ENCODE assay signal across 8 cellular contexts in the genomic region with DNA sequence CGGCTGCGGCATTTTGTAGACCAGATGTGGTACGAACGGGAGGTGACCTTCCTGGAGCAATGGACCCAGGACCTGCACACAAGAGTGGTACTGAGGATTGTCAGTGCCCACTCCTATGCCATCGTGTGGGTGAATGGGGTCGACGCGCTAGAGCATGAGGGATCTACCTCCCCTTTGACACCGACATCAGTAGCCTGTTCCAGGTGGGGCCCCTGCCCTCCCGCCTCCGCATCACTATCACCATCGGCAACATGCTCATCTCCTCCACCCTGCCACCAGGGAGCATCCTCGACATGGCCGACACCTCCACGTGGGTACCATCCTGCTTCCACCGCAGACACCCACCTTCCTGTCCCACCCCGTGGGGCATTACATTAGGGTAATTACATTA. TPM values are rescaled to one million over a fixed set of nuclear protein-coding genes. Genes with fewer than 3 reads are reported as not detected.
DNase-seq lines count a peak whose midpoint lies in the region; ATAC-seq, FAIRE-seq and TF ChIP-seq lines count a peak whose summit lies in the region.

No MANE protein-coding gene starts in this region.

- peaks cover 31% of the 10 kb centered on the region for H3K4me1 Mint-ChIP-seq in stimulated activated memory B cell treated with anti-CD40 and anti-IgM and Interleukin-4, amounts not matched to agents 10 μg/mL and 1 μg/mL and 100 μg/mL, for 72 hours
- H3K4me1 Mint-ChIP-seq in HFFc6 (ENCODE audit: low read depth), result peaks cover 7% of the 10 kb centered on the region

- peak overlapping the region; percentile 96 for H3K4me3 Mint-ChIP-seq in stimulated activated memory B cell treated with anti-CD40 and anti-IgM and Interleukin-4, amounts not matched to agents 10 μg/mL and 1 μg/mL and 100 μg/mL, for 72 hours
- no peak overlapping the region for H3K4me3 Mint-ChIP-seq in HFFc6

- peaks cover 10% of the 10 kb centered on the region for H3K36me3 Mint-ChIP-seq in stimulated activated memory B cell treated with anti-CD40 and anti-IgM and Interleukin-4, amounts not matched to agents 10 μg/mL and 1 μg/mL and 100 μg/mL, for 72 hours
- H3K36me3 Mint-ChIP-seq in HFFc6 (ENCODE audit: low read depth), result peaks cover 5% of the 10 kb centered on the region

- no peak for TF ChIP-seq CTCF in HFFc6 (IDR thresholded peaks at IDR 0.05)

- no peak for DNase-seq in GM12891 (ENCODE audit: insufficient read length, low spot score)
- DNase-seq in HuH-7 (ENCODE audit: low spot score), result peak; percentile 10
- peak; percentile 6 for DNase-seq in activated T-helper 9 cell treated with anti-CD3 and anti-CD28 coated beads, Interleukin-2, amount 50 U/mL, for 16 hours (ENCODE audit: low read depth)
- DNase-seq in iPS-NIHi7 (ENCODE audit: extremely low spot score), result peak; percentile 34
- no peak for DNase-seq in T1000 (lab: John Stamatoyannopoulos, UW)
- DNase-seq in HFFc6, result no peak
- DNase-seq in superior temporal gyrus (ENCODE audit: extremely low spot score), result no peak

- no peaks in the 10 kb centered on the region for H3K9me3 Mint-ChIP-seq in stimulated activated memory B cell treated with anti-CD40 and anti-IgM and Interleukin-4, amounts not matched to agents 10 μg/mL and 1 μg/mL and 100 μg/mL, for 72 hours
- H3K9me3 Mint-ChIP-seq in HFFc6, result no peaks in the 10 kb centered on the region

- FAIRE-seq in GM12891 (lab: Jason Lieb, UNC), result no peak

- H3K27me3 Mint-ChIP-seq in stimulated activated memory B cell treated with anti-CD40 and anti-IgM and Interleukin-4, amounts not matched to agents 10 μg/mL and 1 μg/mL and 100 μg/mL, for 72 hours, result no peaks in the 10 kb centered on the region
- H3K27me3 Mint-ChIP-seq in HFFc6 (ENCODE audit: insufficient read depth), result peaks cover 3% of the 10 kb centered on the region; the same call in 1 of the 2 replicates

- TF ChIP-seq POLR2A in GM12891 (IDR thresholded peaks at IDR 0.05; ENCODE audit: low read depth, low read length), result no peak

- H3K27ac Mint-ChIP-seq in stimulated activated memory B cell treated with anti-CD40 and anti-IgM and Interleukin-4, amounts not matched to agents 10 μg/mL and 1 μg/mL and 100 μg/mL, for 72 hours, result peak overlapping the region; percentile 92
- no peak overlapping the region for H3K27ac Mint-ChIP-seq in HFFc6

- peak; percentile 49 for ATAC-seq in stimulated activated memory B cell treated with anti-CD40 and anti-IgM and Interleukin-4, amounts not matched to agents 10 μg/mL and 1 μg/mL and 100 μg/mL, for 72 hours

TF ChIP-seq in GM12891, 5 proteins besides CTCF, POLR2A, EP300 and RAD21:
- TF ChIP-seq PAX5 (IDR thresholded peaks at IDR 0.05; ENCODE audit: insufficient read depth, low read length, severe bottlenecking) (no peak), POU2F2 (IDR thresholded peaks at IDR 0.05; ENCODE audit: low read depth, low read length) (peak; percentile 6; the same call in 1 of the 2 replicates)
TF ChIP-seq in GM12891: peak in this region for 1.

RNA-seq across cellular contexts. Expression of a gene that starts 46.2 kb away (rescaled TPM):
- polyA plus RNA-seq in GM12891 (2012; ENCODE audit: low read depth, missing spikeins), result 37.2 TPM
- total RNA-seq in HFFc6 (2021; fragmentation: NEBNext Ultra II Directional; extraction: Animal tissue kit (Norgen Biotek cat#: 25700)), result 10 to 100 TPM; 38.6 to 44.6 (median 40.5) TPM

Comparison
In these comparisons a context has a peak if more than half of its experiments do, and no peak if none do; other contexts are left out.
1. DNase-seq: peak in HuH-7 (single experiment), activated T-helper 9 cell treated with anti-CD3 and anti-CD28 coated beads, Interleukin-2, amount 50 U/mL, for 16 hours (single experiment) and iPS-NIHi7 (single experiment); none in GM12891 (single experiment), T1000 (single experiment), HFFc6 (single experiment) and superior temporal gyrus (single experiment).